ENCODE assay signal across 8 cellular contexts in genomic region chr3:151837057-151837456, GRCh38. TPM values are rescaled to one million over a fixed set of nuclear protein-coding genes. Genes with fewer than 3 reads are reported as not detected.
DNase-seq lines count a peak whose midpoint lies in the region; ATAC-seq and TF ChIP-seq lines count a peak whose summit lies in the region.

No MANE protein-coding gene starts in this region.

- no peak overlapping the region for H3K4me3 ChIP-seq in choroid plexus epithelial cell (ENCODE audit: low read depth, low read length)

- peaks cover 18% of the 10 kb centered on the region for H3K4me1 Mint-ChIP-seq in osteocyte (ENCODE audit: unreplicated experiment)

- H3K4me3 Mint-ChIP-seq in osteocyte (ENCODE audit: unreplicated experiment), result no peak overlapping the region

- H3K9me3 Mint-ChIP-seq in osteocyte (ENCODE audit: unreplicated experiment), result no peaks in the 10 kb centered on the region

- DNase-seq in GDM1 (lab: John Stamatoyannopoulos, UW) (peak; percentile 35), NCI-H524 (lab: John Stamatoyannopoulos, UW) (peak; percentile 83 to 92), choroid plexus epithelial cell (ENCODE audit: low read depth) (peak; percentile 76), osteocyte (ENCODE audit: extremely low spot score, unreplicated experiment) (no peak), epidermal melanocyte (ENCODE audit: insufficient read length, low spot score) (no peak), NCI-H187 (lab: John Stamatoyannopoulos, UW) (no peak), T-helper 2 cell (no peak)

- peak overlapping the region; percentile 17 for H3K27ac Mint-ChIP-seq in osteocyte (ENCODE audit: unreplicated experiment)

- no peak for ATAC-seq in GM21447 (IDR thresholded peaks at IDR 0.05; ENCODE audit: unreplicated experiment)

- TF ChIP-seq CTCF in choroid plexus epithelial cell (conservative IDR thresholded peaks at IDR 0.05; ENCODE audit: low read depth, low read length), result no peak
- no peak for TF ChIP-seq CTCF in osteocyte (IDR thresholded peaks at IDR 0.05)

- no peaks in the 10 kb centered on the region for H3K27me3 Mint-ChIP-seq in osteocyte (ENCODE audit: unreplicated experiment)

- no peaks in the 10 kb centered on the region for H3K36me3 Mint-ChIP-seq in osteocyte (ENCODE audit: unreplicated experiment)

RNA-seq across cellular contexts. Expression of gene AADAC, which starts 23.1 kb away (rescaled TPM):
- total RNA-seq in osteocyte, result not detected in 2 replicates

RNA-seq across cellular contexts. Expression of gene SUCNR1, which starts 36.4 kb away (rescaled TPM):
- total RNA-seq in osteocyte, result not detected in 2 replicates

Comparison
In these comparisons a context has a peak if more than half of its experiments do, and no peak if none do; other contexts are left out.
1. DNase-seq: peak in GDM1 (single experiment), NCI-H524 (2 of 2) and choroid plexus epithelial cell (single experiment); none in osteocyte (single experiment), epidermal melanocyte (single experiment), NCI-H187 (0 of 2) and T-helper 2 cell (0 of 5).